Comparison of ENCODE assay signal across 8 cellular contexts in genomic region chr22:38316340-38317236, GRCh38. TPM values are rescaled to one million over a fixed set of nuclear protein-coding genes. Genes with fewer than 3 reads are reported as not detected.
DNase-seq lines count a peak whose midpoint lies in the region; ATAC-seq and TF ChIP-seq lines count a peak whose summit lies in the region.

No MANE protein-coding gene starts in this region.

- H3K27me3 Mint-ChIP-seq in activated T-cell treated with anti-CD3 and anti-CD28 coated beads, Interleukin-2, amount 50 U/mL, for 4 hours (ENCODE audit: low read depth): no peaks in the 10 kb centered on the region

- TF ChIP-seq CTCF in GM20000 (IDR thresholded peaks at IDR 0.05; ENCODE audit: extremely low read depth, missing control alignments) (no peak), epithelial cell of proximal tubule (conservative IDR thresholded peaks at IDR 0.05; ENCODE audit: low read depth, low read length) (no peak)

- peak overlapping the region; percentile 67 for H3K4me3 ChIP-seq in epithelial cell of proximal tubule (ENCODE audit: low read depth, low read length)

- peak; percentile 49 to 68 for ATAC-seq in activated T-cell treated with anti-CD3 and anti-CD28 coated beads, Interleukin-2, amount 50 U/mL, for 4 hours
- ATAC-seq in HG03571 (IDR thresholded peaks at IDR 0.05; ENCODE audit: unreplicated experiment): no peak

- peak; percentile 81 for DNase-seq in Ammon's horn (ENCODE audit: low spot score)
- peak; percentile 83 for DNase-seq in GM20000 (ENCODE audit: low spot score)
- DNase-seq in NCI-H774 (lab: John Stamatoyannopoulos, UW): peak; percentile 3
- peak; percentile 40 for DNase-seq in activated T-cell treated with anti-CD3 and anti-CD28 coated beads, Interleukin-2, amount 50 U/mL, for 4 hours
- DNase-seq in epithelial cell of proximal tubule (ENCODE audit: low read depth): no peak
- DNase-seq in midbrain (lab: John Stamatoyannopoulos, UW): peak; percentile 87
- peak; percentile 36 to 80 (median 61) for DNase-seq in stimulated activated naive CD4-positive, alpha-beta T cell (lab: John Stamatoyannopoulos, UW)

- H3K4me1 Mint-ChIP-seq in activated T-cell treated with anti-CD3 and anti-CD28 coated beads, Interleukin-2, amount 50 U/mL, for 4 hours (ENCODE audit: low read depth): peaks cover 44% of the 10 kb centered on the region

- peak overlapping the region; percentile 88 for H3K4me3 Mint-ChIP-seq in activated T-cell treated with anti-CD3 and anti-CD28 coated beads, Interleukin-2, amount 50 U/mL, for 4 hours

- peaks cover 2% of the 10 kb centered on the region for H3K36me3 Mint-ChIP-seq in activated T-cell treated with anti-CD3 and anti-CD28 coated beads, Interleukin-2, amount 50 U/mL, for 4 hours (ENCODE audit: insufficient read depth)

- H3K9me3 Mint-ChIP-seq in activated T-cell treated with anti-CD3 and anti-CD28 coated beads, Interleukin-2, amount 50 U/mL, for 4 hours: no peaks in the 10 kb centered on the region

RNA-seq across cellular contexts. Expression of gene CSNK1E, which starts 0.6 kb away (rescaled TPM):
- total RNA-seq in activated T-cell treated with anti-CD3 and anti-CD28 coated beads, Interleukin-2, amount 50 U/mL, for 4 hours: 10 to 100 TPM; 86.9 to 94.6 (median 91.7) TPM
- 157 and 161 TPM in 2 replicates for total RNA-seq in epithelial cell of proximal tubule

RNA-seq across cellular contexts. Expression of gene TMEM184B, which starts 43.8 kb away (rescaled TPM):
- 10 to 100 TPM; 26.5 to 33.5 (median 27.8) TPM for total RNA-seq in activated T-cell treated with anti-CD3 and anti-CD28 coated beads, Interleukin-2, amount 50 U/mL, for 4 hours
- 51.9 and 90.2 TPM in 2 replicates for total RNA-seq in epithelial cell of proximal tubule
